In the genomic region with DNA sequence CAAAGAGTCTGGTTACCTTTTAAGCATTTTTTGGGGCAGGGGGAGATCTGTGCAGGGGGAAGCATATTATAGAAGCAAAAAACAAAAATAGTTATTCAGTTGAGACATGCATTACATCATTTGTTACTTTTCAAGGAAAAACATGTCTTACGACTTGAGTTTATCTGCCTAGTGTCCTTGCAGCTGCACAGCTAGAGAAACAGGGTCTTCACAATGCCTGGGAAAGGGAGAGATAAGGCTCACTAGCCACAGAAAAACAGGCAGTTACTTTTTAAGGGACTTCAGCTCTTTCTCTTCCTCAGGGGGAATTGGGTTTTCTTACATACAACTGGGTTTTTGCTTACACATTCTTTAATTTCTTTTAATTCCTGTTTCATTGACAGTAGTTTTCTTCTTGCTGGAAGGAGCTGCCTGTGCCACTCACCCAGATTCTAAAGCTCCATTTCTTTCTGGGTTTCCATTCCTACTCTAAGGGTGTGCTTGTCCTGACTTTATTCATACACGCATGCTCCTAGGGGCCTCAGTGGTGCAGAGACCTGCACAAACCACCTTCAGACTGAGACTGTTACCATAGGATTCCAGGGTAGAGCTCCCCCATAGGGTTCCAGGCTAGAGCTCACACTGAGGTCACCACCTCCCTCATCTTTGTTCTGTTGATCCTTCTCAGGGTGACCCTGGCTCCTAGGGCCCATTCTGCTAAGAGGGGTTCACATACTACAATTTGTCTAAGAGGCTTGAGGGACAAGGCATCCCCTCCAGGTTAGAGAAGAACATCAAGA, we compare ENCODE assay signal across 38 cellular contexts. TPM values are rescaled to one million over a fixed set of nuclear protein-coding genes. Genes with fewer than 3 reads are reported as not detected.
"Had no signal": no experiment of that assay in that cellular context is flagged by ENCODE, and none has a peak within 500 bp of the region (broad histone marks: within the 10 kb centered on the region; RNA-seq: fewer than 3 reads in every experiment).

No MANE protein-coding gene starts in this region.

- H3K9me3 ChIP-seq: adrenal gland, body of pancreas, esophagus muscularis mucosa, gastrocnemius medialis, heart left ventricle had no signal

- H3K4me1 ChIP-seq: adrenal gland, body of pancreas, esophagus muscularis mucosa, foreskin keratinocyte, gastrocnemius medialis had no signal

- H3K27me3 ChIP-seq: adrenal gland, body of pancreas, esophagus muscularis mucosa, foreskin keratinocyte, gastrocnemius medialis, heart left ventricle had no signal

- H3K36me3 ChIP-seq: adrenal gland, esophagus muscularis mucosa, gastrocnemius medialis, heart left ventricle had no signal

- DNase-seq: activated CD4-positive, alpha-beta memory T cell treated with anti-CD3 and anti-CD28 coated beads for 36 hours; activated CD4-positive, alpha-beta T cell treated with anti-CD3 and anti-CD28 coated beads for 36 hours; activated CD4-positive, alpha-beta T cell treated with anti-CD3 and anti-CD28 coated beads, Interleukin-2, amount 10 ng/mL, durations not matched to agents 24 days and 14 days; activated CD4-positive, CD25-positive, alpha-beta regulatory T cell; activated CD4-positive, CD25-positive, alpha-beta regulatory T cell treated with anti-CD3 and anti-CD28 coated beads, Interleukin-2, amount 50 U/mL, for 72 hours; activated CD8-positive, alpha-beta memory T cell treated with anti-CD3 and anti-CD28 coated beads, Interleukin-2, amount 10 ng/mL, durations not matched to agents 7 days and 5 days; activated CD8-positive, alpha-beta memory T cell treated with anti-CD3 and anti-CD28 coated beads, Interleukin-2, amount 50 U/mL, for 4 hours; activated CD8-positive, alpha-beta T cell treated with anti-CD3 and anti-CD28 coated beads, Interleukin-2, amount 10 ng/mL, durations not matched to agents 7 days and 5 days; activated effector memory CD4-positive, alpha-beta T cell treated with anti-CD3 and anti-CD28 coated beads, Interleukin-2, amount 50 U/mL, for 16 hours; activated naive CD4-positive, alpha-beta T cell treated with anti-CD3 and anti-CD28 coated beads for 36 hours; activated naive CD8-positive, alpha-beta T cell treated with anti-CD3 and anti-CD28 coated beads for 36 hours; activated naive CD8-positive, alpha-beta T cell treated with anti-CD3 and anti-CD28 coated beads, Interleukin-2, amount 50 U/mL, for 24 hours; activated T-cell treated with anti-CD3 and anti-CD28 coated beads, Interleukin-2, amount 50 U/mL, for 1 hour; activated T-cell treated with anti-CD3 and anti-CD28 coated beads, Interleukin-2, amount 50 U/mL, for 48 hours; adrenal gland; amygdala; aorta; body of pancreas; caudate nucleus; cortex of kidney; dermis blood vessel endothelial cell; effector CD4-positive, alpha-beta T cell; effector memory CD8-positive, alpha-beta T cell; erythroblast; foreskin keratinocyte; gastrocnemius medialis; glutamatergic neuron; heart left ventricle; T-helper 2 cell had no signal

- H3K27me3 Mint-ChIP-seq: activated CD4-positive, alpha-beta memory T cell treated with anti-CD3 and anti-CD28 coated beads for 36 hours; activated CD4-positive, alpha-beta T cell treated with anti-CD3 and anti-CD28 coated beads for 36 hours; activated naive CD4-positive, alpha-beta T cell treated with anti-CD3 and anti-CD28 coated beads, Interleukin-2, amount 50 U/mL, for 24 hours; activated naive CD8-positive, alpha-beta T cell treated with anti-CD3 and anti-CD28 coated beads for 36 hours; activated naive CD8-positive, alpha-beta T cell treated with anti-CD3 and anti-CD28 coated beads, Interleukin-2, amount 50 U/mL, for 24 hours had no signal

- FAIRE-seq: colon, TTC549 had no signal

- H3K4me1 Mint-ChIP-seq: activated CD4-positive, alpha-beta T cell treated with anti-CD3 and anti-CD28 coated beads for 36 hours; activated CD4-positive, alpha-beta T cell treated with anti-CD3 and anti-CD28 coated beads, Interleukin-2, amount 10 ng/mL, durations not matched to agents 24 days and 14 days; activated CD8-positive, alpha-beta memory T cell treated with anti-CD3 and anti-CD28 coated beads, Interleukin-2, amount 10 ng/mL, durations not matched to agents 7 days and 5 days; activated naive CD4-positive, alpha-beta T cell treated with anti-CD3 and anti-CD28 coated beads, Interleukin-2, amount 50 U/mL, for 24 hours; activated naive CD8-positive, alpha-beta T cell treated with anti-CD3 and anti-CD28 coated beads for 36 hours; activated naive CD8-positive, alpha-beta T cell treated with anti-CD3 and anti-CD28 coated beads, Interleukin-2, amount 50 U/mL, for 24 hours had no signal

- H3K4me3 ChIP-seq: adrenal gland, body of pancreas, esophagus muscularis mucosa, gastrocnemius medialis, heart left ventricle had no signal

- ATAC-seq: activated CD4-positive, alpha-beta T cell treated with anti-CD3 and anti-CD28 coated beads for 36 hours; activated CD8-positive, alpha-beta memory T cell treated with anti-CD3 and anti-CD28 coated beads, Interleukin-2, amount 10 ng/mL, durations not matched to agents 7 days and 5 days; activated CD8-positive, alpha-beta T cell treated with anti-CD3 and anti-CD28 coated beads, Interleukin-2, amount 10 ng/mL, durations not matched to agents 7 days and 5 days; activated naive CD8-positive, alpha-beta T cell treated with anti-CD3 and anti-CD28 coated beads, Interleukin-2, amount 50 U/mL, for 24 hours; body of pancreas; effector memory CD8-positive, alpha-beta T cell; foreskin keratinocyte; gastrocnemius medialis; heart left ventricle had no signal

- H3K27ac Mint-ChIP-seq: activated CD4-positive, alpha-beta memory T cell treated with anti-CD3 and anti-CD28 coated beads for 36 hours; activated CD4-positive, alpha-beta T cell treated with anti-CD3 and anti-CD28 coated beads for 36 hours; activated CD4-positive, alpha-beta T cell treated with anti-CD3 and anti-CD28 coated beads, Interleukin-2, amount 10 ng/mL, durations not matched to agents 24 days and 14 days; activated CD8-positive, alpha-beta memory T cell treated with anti-CD3 and anti-CD28 coated beads, Interleukin-2, amount 10 ng/mL, durations not matched to agents 7 days and 5 days; activated CD8-positive, alpha-beta T cell treated with anti-CD3 and anti-CD28 coated beads, Interleukin-2, amount 10 ng/mL, durations not matched to agents 7 days and 5 days; activated naive CD4-positive, alpha-beta T cell treated with anti-CD3 and anti-CD28 coated beads for 36 hours; activated naive CD4-positive, alpha-beta T cell treated with anti-CD3 and anti-CD28 coated beads, Interleukin-2, amount 50 U/mL, for 24 hours; activated naive CD8-positive, alpha-beta T cell treated with anti-CD3 and anti-CD28 coated beads for 36 hours; activated naive CD8-positive, alpha-beta T cell treated with anti-CD3 and anti-CD28 coated beads, Interleukin-2, amount 50 U/mL, for 24 hours; activated T-helper 1 cell treated with anti-CD3 and anti-CD28 coated beads, Interleukin-12 subunit alpha, Interleukin-12 subunit beta, Interleukin-2, Interleukin-4 antibody, amounts not matched to agents 30 ng/mL and 10 ng/mL and 1 ng/mL, durations not matched to agents 14 hours and 24 hours and 36 hours; activated T-helper 2 cell treated with anti-CD3 and anti-CD28 coated beads, Interferon-gamma antibody, Interleukin-2, Interleukin-4, amounts not matched to agents 10 μg/mL and 5 μg/mL and 100 μg/mL, durations not matched to agents 14 hours and 24 hours and 36 hours; effector memory CD8-positive, alpha-beta T cell had no signal

- H3K36me3 Mint-ChIP-seq: activated CD4-positive, alpha-beta memory T cell treated with anti-CD3 and anti-CD28 coated beads for 36 hours; activated CD8-positive, alpha-beta memory T cell treated with anti-CD3 and anti-CD28 coated beads, Interleukin-2, amount 10 ng/mL, durations not matched to agents 7 days and 5 days; activated naive CD4-positive, alpha-beta T cell treated with anti-CD3 and anti-CD28 coated beads, Interleukin-2, amount 50 U/mL, for 24 hours; activated naive CD8-positive, alpha-beta T cell treated with anti-CD3 and anti-CD28 coated beads for 36 hours had no signal

- H3K27ac ChIP-seq: adrenal gland, body of pancreas, esophagus muscularis mucosa, foreskin keratinocyte, gastrocnemius medialis, heart left ventricle had no signal

- H3K9me3 Mint-ChIP-seq: activated CD4-positive, alpha-beta memory T cell treated with anti-CD3 and anti-CD28 coated beads for 36 hours; activated CD4-positive, alpha-beta T cell treated with anti-CD3 and anti-CD28 coated beads, Interleukin-2, amount 10 ng/mL, durations not matched to agents 24 days and 14 days; activated naive CD4-positive, alpha-beta T cell treated with anti-CD3 and anti-CD28 coated beads for 36 hours; activated naive CD4-positive, alpha-beta T cell treated with anti-CD3 and anti-CD28 coated beads, Interleukin-2, amount 50 U/mL, for 24 hours; activated naive CD8-positive, alpha-beta T cell treated with anti-CD3 and anti-CD28 coated beads for 36 hours; activated naive CD8-positive, alpha-beta T cell treated with anti-CD3 and anti-CD28 coated beads, Interleukin-2, amount 50 U/mL, for 24 hours; activated T-helper 1 cell treated with anti-CD3 and anti-CD28 coated beads, Interleukin-12 subunit alpha, Interleukin-12 subunit beta, Interleukin-2, Interleukin-4 antibody, amounts not matched to agents 30 ng/mL and 10 ng/mL and 1 ng/mL, durations not matched to agents 14 hours and 24 hours and 36 hours; activated T-helper 2 cell treated with anti-CD3 and anti-CD28 coated beads, Interferon-gamma antibody, Interleukin-2, Interleukin-4, amounts not matched to agents 10 μg/mL and 5 μg/mL and 100 μg/mL, durations not matched to agents 14 hours and 24 hours and 36 hours; effector memory CD8-positive, alpha-beta T cell had no signal

- H3K4me3 Mint-ChIP-seq: activated CD4-positive, alpha-beta memory T cell treated with anti-CD3 and anti-CD28 coated beads for 36 hours; activated CD4-positive, alpha-beta T cell treated with anti-CD3 and anti-CD28 coated beads for 36 hours; activated CD4-positive, alpha-beta T cell treated with anti-CD3 and anti-CD28 coated beads, Interleukin-2, amount 10 ng/mL, durations not matched to agents 24 days and 14 days; activated CD8-positive, alpha-beta memory T cell treated with anti-CD3 and anti-CD28 coated beads, Interleukin-2, amount 10 ng/mL, durations not matched to agents 7 days and 5 days; activated CD8-positive, alpha-beta T cell treated with anti-CD3 and anti-CD28 coated beads, Interleukin-2, amount 10 ng/mL, durations not matched to agents 7 days and 5 days; activated naive CD4-positive, alpha-beta T cell treated with anti-CD3 and anti-CD28 coated beads for 36 hours; activated naive CD4-positive, alpha-beta T cell treated with anti-CD3 and anti-CD28 coated beads, Interleukin-2, amount 50 U/mL, for 24 hours; activated naive CD8-positive, alpha-beta T cell treated with anti-CD3 and anti-CD28 coated beads for 36 hours; activated naive CD8-positive, alpha-beta T cell treated with anti-CD3 and anti-CD28 coated beads, Interleukin-2, amount 50 U/mL, for 24 hours; activated T-helper 1 cell treated with anti-CD3 and anti-CD28 coated beads, Interleukin-12 subunit alpha, Interleukin-12 subunit beta, Interleukin-2, Interleukin-4 antibody, amounts not matched to agents 30 ng/mL and 10 ng/mL and 1 ng/mL, durations not matched to agents 14 hours and 24 hours and 36 hours; effector memory CD8-positive, alpha-beta T cell had no signal

RNA-seq across cellular contexts. Expression of gene UBQLNL, which starts 14.7 kb away (rescaled TPM):
- total RNA-seq: activated CD4-positive, alpha-beta T cell treated with anti-CD3 and anti-CD28 coated beads, Interleukin-2, amount 10 ng/mL, durations not matched to agents 24 days and 14 days; dermis blood vessel endothelial cell; foreskin keratinocyte had no signal

RNA-seq across cellular contexts. Expression of gene OR52H1, which starts 17.1 kb away (rescaled TPM):
- total RNA-seq: activated CD4-positive, alpha-beta memory T cell treated with anti-CD3 and anti-CD28 coated beads for 36 hours; activated CD4-positive, alpha-beta T cell treated with anti-CD3 and anti-CD28 coated beads for 36 hours; activated CD4-positive, alpha-beta T cell treated with anti-CD3 and anti-CD28 coated beads, Interleukin-2, amount 10 ng/mL, durations not matched to agents 24 days and 14 days; activated CD8-positive, alpha-beta memory T cell treated with anti-CD3 and anti-CD28 coated beads for 36 hours; activated CD8-positive, alpha-beta memory T cell treated with anti-CD3 and anti-CD28 coated beads, Interleukin-2, amount 10 ng/mL, durations not matched to agents 7 days and 5 days; activated CD8-positive, alpha-beta T cell treated with anti-CD3 and anti-CD28 coated beads, Interleukin-2, amount 10 ng/mL, durations not matched to agents 7 days and 5 days; activated naive CD4-positive, alpha-beta T cell treated with anti-CD3 and anti-CD28 coated beads for 36 hours; activated naive CD8-positive, alpha-beta T cell treated with anti-CD3 and anti-CD28 coated beads for 36 hours; activated T-helper 1 cell treated with anti-CD3 and anti-CD28 coated beads, Interleukin-12 subunit alpha, Interleukin-12 subunit beta, Interleukin-2, Interleukin-4 antibody, amounts not matched to agents 30 ng/mL and 10 ng/mL and 1 ng/mL, durations not matched to agents 14 hours and 24 hours and 36 hours; activated T-helper 2 cell treated with anti-CD3 and anti-CD28 coated beads, Interferon-gamma antibody, Interleukin-2, Interleukin-4, amounts not matched to agents 10 μg/mL and 5 μg/mL and 100 μg/mL, durations not matched to agents 14 hours and 24 hours and 36 hours; chondrocyte; dermis blood vessel endothelial cell; esophagus muscularis mucosa; foreskin keratinocyte; gastrocnemius medialis had no signal
- polyA plus RNA-seq: adrenal gland, aorta, foreskin keratinocyte, heart left ventricle had no signal

RNA-seq across cellular contexts. Expression of gene UBQLN3, which starts 21.5 kb away (rescaled TPM):
- total RNA-seq: activated CD4-positive, alpha-beta memory T cell treated with anti-CD3 and anti-CD28 coated beads for 36 hours; activated CD4-positive, alpha-beta T cell treated with anti-CD3 and anti-CD28 coated beads for 36 hours; activated CD4-positive, alpha-beta T cell treated with anti-CD3 and anti-CD28 coated beads, Interleukin-2, amount 10 ng/mL, durations not matched to agents 24 days and 14 days; activated CD8-positive, alpha-beta memory T cell treated with anti-CD3 and anti-CD28 coated beads for 36 hours; activated CD8-positive, alpha-beta T cell treated with anti-CD3 and anti-CD28 coated beads, Interleukin-2, amount 10 ng/mL, durations not matched to agents 7 days and 5 days; activated naive CD4-positive, alpha-beta T cell treated with anti-CD3 and anti-CD28 coated beads for 36 hours; activated naive CD8-positive, alpha-beta T cell treated with anti-CD3 and anti-CD28 coated beads for 36 hours; activated T-helper 1 cell treated with anti-CD3 and anti-CD28 coated beads, Interleukin-12 subunit alpha, Interleukin-12 subunit beta, Interleukin-2, Interleukin-4 antibody, amounts not matched to agents 30 ng/mL and 10 ng/mL and 1 ng/mL, durations not matched to agents 14 hours and 24 hours and 36 hours; activated T-helper 2 cell treated with anti-CD3 and anti-CD28 coated beads, Interferon-gamma antibody, Interleukin-2, Interleukin-4, amounts not matched to agents 10 μg/mL and 5 μg/mL and 100 μg/mL, durations not matched to agents 14 hours and 24 hours and 36 hours; chondrocyte; dermis blood vessel endothelial cell; foreskin keratinocyte; gastrocnemius medialis; T-helper 1 cell treated with Interleukin-12 subunit alpha and Interleukin-12 subunit beta and Interleukin-4 antibody, amounts not matched to agents 30 ng/mL and 1 ng/mL, for 36 hours had no signal
- polyA plus RNA-seq: adrenal gland, aorta, foreskin keratinocyte, heart left ventricle had no signal

RNA-seq across cellular contexts. Expression of gene OR52D1, which starts 42.8 kb away (rescaled TPM):
- total RNA-seq: activated CD4-positive, alpha-beta memory T cell treated with anti-CD3 and anti-CD28 coated beads for 36 hours; activated CD4-positive, alpha-beta T cell treated with anti-CD3 and anti-CD28 coated beads for 36 hours; activated CD4-positive, alpha-beta T cell treated with anti-CD3 and anti-CD28 coated beads, Interleukin-2, amount 10 ng/mL, durations not matched to agents 24 days and 14 days; activated CD8-positive, alpha-beta memory T cell treated with anti-CD3 and anti-CD28 coated beads for 36 hours; activated CD8-positive, alpha-beta memory T cell treated with anti-CD3 and anti-CD28 coated beads, Interleukin-2, amount 10 ng/mL, durations not matched to agents 7 days and 5 days; activated CD8-positive, alpha-beta T cell treated with anti-CD3 and anti-CD28 coated beads, Interleukin-2, amount 10 ng/mL, durations not matched to agents 7 days and 5 days; activated naive CD4-positive, alpha-beta T cell treated with anti-CD3 and anti-CD28 coated beads for 36 hours; activated naive CD8-positive, alpha-beta T cell treated with anti-CD3 and anti-CD28 coated beads for 36 hours; activated T-helper 1 cell treated with anti-CD3 and anti-CD28 coated beads, Interleukin-12 subunit alpha, Interleukin-12 subunit beta, Interleukin-2, Interleukin-4 antibody, amounts not matched to agents 30 ng/mL and 10 ng/mL and 1 ng/mL, durations not matched to agents 14 hours and 24 hours and 36 hours; activated T-helper 2 cell treated with anti-CD3 and anti-CD28 coated beads, Interferon-gamma antibody, Interleukin-2, Interleukin-4, amounts not matched to agents 10 μg/mL and 5 μg/mL and 100 μg/mL, durations not matched to agents 14 hours and 24 hours and 36 hours; adrenal gland; aorta; body of pancreas; chondrocyte; dermis blood vessel endothelial cell; esophagus muscularis mucosa; foreskin keratinocyte; gastrocnemius medialis; heart left ventricle; T-helper 1 cell treated with Interleukin-12 subunit alpha and Interleukin-12 subunit beta and Interleukin-4 antibody, amounts not matched to agents 30 ng/mL and 1 ng/mL, for 36 hours had no signal
- polyA plus RNA-seq: adrenal gland, aorta, foreskin keratinocyte, heart left ventricle had no signal

RNA-seq across cellular contexts. Expression of gene OR52B6, which starts 49.4 kb away (rescaled TPM):
- total RNA-seq: activated CD4-positive, alpha-beta memory T cell treated with anti-CD3 and anti-CD28 coated beads for 36 hours; activated CD4-positive, alpha-beta T cell treated with anti-CD3 and anti-CD28 coated beads for 36 hours; activated CD4-positive, alpha-beta T cell treated with anti-CD3 and anti-CD28 coated beads, Interleukin-2, amount 10 ng/mL, durations not matched to agents 24 days and 14 days; activated CD8-positive, alpha-beta memory T cell treated with anti-CD3 and anti-CD28 coated beads for 36 hours; activated CD8-positive, alpha-beta memory T cell treated with anti-CD3 and anti-CD28 coated beads, Interleukin-2, amount 10 ng/mL, durations not matched to agents 7 days and 5 days; activated CD8-positive, alpha-beta T cell treated with anti-CD3 and anti-CD28 coated beads, Interleukin-2, amount 10 ng/mL, durations not matched to agents 7 days and 5 days; activated naive CD4-positive, alpha-beta T cell treated with anti-CD3 and anti-CD28 coated beads for 36 hours; activated naive CD8-positive, alpha-beta T cell treated with anti-CD3 and anti-CD28 coated beads for 36 hours; activated T-helper 1 cell treated with anti-CD3 and anti-CD28 coated beads, Interleukin-12 subunit alpha, Interleukin-12 subunit beta, Interleukin-2, Interleukin-4 antibody, amounts not matched to agents 30 ng/mL and 10 ng/mL and 1 ng/mL, durations not matched to agents 14 hours and 24 hours and 36 hours; activated T-helper 2 cell treated with anti-CD3 and anti-CD28 coated beads, Interferon-gamma antibody, Interleukin-2, Interleukin-4, amounts not matched to agents 10 μg/mL and 5 μg/mL and 100 μg/mL, durations not matched to agents 14 hours and 24 hours and 36 hours; adrenal gland; aorta; body of pancreas; chondrocyte; dermis blood vessel endothelial cell; esophagus muscularis mucosa; foreskin keratinocyte; gastrocnemius medialis; heart left ventricle; T-helper 1 cell treated with Interleukin-12 subunit alpha and Interleukin-12 subunit beta and Interleukin-4 antibody, amounts not matched to agents 30 ng/mL and 1 ng/mL, for 36 hours had no signal
- polyA plus RNA-seq: adrenal gland, aorta, foreskin keratinocyte, heart left ventricle had no signal
